ENCODE assay signal across 8 cellular contexts in genomic region chr3:33636125-33636855, GRCh38.
DNase-seq lines count a peak whose midpoint lies in the region; ATAC-seq and FAIRE-seq lines count a peak whose summit lies in the region.

No MANE protein-coding gene starts in this region.

- no peak overlapping the region for H3K27ac Mint-ChIP-seq in CD4-positive, CD25-positive, alpha-beta regulatory T cell

- in situ Hi-C loops in HAP-1 (cut with MboI; ENCODE audit: low sequenced_read_pairs) = loop anchor here (10.0 kb wide), 1 partner anchor 149 kb away; no protein-coding TSS in a partner anchor

- H3K4me3 ChIP-seq in CD4-positive, CD25-positive, alpha-beta regulatory T cell (ENCODE audit: low read depth, low read length) = no peak overlapping the region
- H3K4me3 ChIP-seq in HAP-1 = no peak overlapping the region
- no peak overlapping the region for H3K4me3 ChIP-seq in mesendoderm (ENCODE audit: low read length)

- H3K4me1 Mint-ChIP-seq in CD4-positive, CD25-positive, alpha-beta regulatory T cell = peaks cover 0 to 9% (median 5%) of the 10 kb centered on the region in 4 donors

- no peak overlapping the region for H2BK120ac ChIP-seq in mesendoderm (ENCODE audit: low read depth, low read length)

- no peak overlapping the region for H2AK5ac ChIP-seq in mesendoderm (ENCODE audit: low read length)

- H3K79me2 ChIP-seq in mesendoderm (ENCODE audit: control insufficient read depth, insufficient read depth, low read length) = no peaks in the 10 kb centered on the region

- ATAC-seq in CD4-positive, CD25-positive, alpha-beta regulatory T cell (ENCODE audit: low read depth in 2 of 2) = no peak
- ATAC-seq in HG02884 (IDR thresholded peaks at IDR 0.05; ENCODE audit: unreplicated experiment) (no peak), HG03432 (IDR thresholded peaks at IDR 0.05; ENCODE audit: unreplicated experiment) (no peak)

- peak in 2 of 3 donors; percentile 27 to 57 for DNase-seq in CD4-positive, CD25-positive, alpha-beta regulatory T cell
- DNase-seq in HAP-1 (ENCODE audit: low spot score in 2 of 2) (peak; percentile 36 to 66), NOMO-1 (lab: John Stamatoyannopoulos, UW; ENCODE audit: unreplicated experiment in 2 of 2) (peak; percentile 27 to 53), mesendoderm (peak; percentile 80), occipital lobe (lab: John Stamatoyannopoulos, UW) (no peak)

- no peak overlapping the region for H4K8ac ChIP-seq in mesendoderm (ENCODE audit: low read depth, low read length)

- no CpG with 5 or more reads among the region's 6 CpGs for WGBS in mesendoderm (ENCODE audit: extremely low coverage, insufficient coverage, low lambda C conversion rate)

- no peak overlapping the region for H3K4ac ChIP-seq in mesendoderm (ENCODE audit: low read depth, low read length)

- no peaks in the 10 kb centered on the region for H3K27me3 Mint-ChIP-seq in CD4-positive, CD25-positive, alpha-beta regulatory T cell

- H3K4me1 ChIP-seq in CD4-positive, CD25-positive, alpha-beta regulatory T cell (ENCODE audit: control insufficient read depth, insufficient read depth, low read length, poor library complexity, severe bottlenecking) = no peaks in the 10 kb centered on the region
- no peaks in the 10 kb centered on the region for H3K4me1 ChIP-seq in HAP-1
- H3K4me1 ChIP-seq in mesendoderm (ENCODE audit: control insufficient read depth, low read depth, low read length) = no peaks in the 10 kb centered on the region

- no peak overlapping the region for H3K4me2 ChIP-seq in mesendoderm (ENCODE audit: low read length)

- no peak overlapping the region for H3K23ac ChIP-seq in mesendoderm (ENCODE audit: low read length)

- peak; percentile 24 for FAIRE-seq in colon (lab: Jason Lieb, UNC)

- no peak overlapping the region for H2BK5ac ChIP-seq in mesendoderm (ENCODE audit: low read length)

- H3K27ac ChIP-seq in CD4-positive, CD25-positive, alpha-beta regulatory T cell (ENCODE audit: insufficient read depth, low read length, poor library complexity, severe bottlenecking) = no peak overlapping the region
- H3K27ac ChIP-seq in mesendoderm (ENCODE audit: low read depth, low read length) = no peak overlapping the region

- H3K36me3 ChIP-seq in CD4-positive, CD25-positive, alpha-beta regulatory T cell (ENCODE audit: control insufficient read depth, insufficient read depth, low read length) = peaks cover 6% of the 10 kb centered on the region
- H3K36me3 ChIP-seq in HAP-1 (replicated peaks) (no peaks in the 10 kb centered on the region), mesendoderm (ENCODE audit: control insufficient read depth, insufficient read depth, low read length) (no peaks in the 10 kb centered on the region)

- H3K9me3 ChIP-seq in CD4-positive, CD25-positive, alpha-beta regulatory T cell (ENCODE audit: control insufficient read depth in 2 of 2, low read length in 2 of 2) = no peaks in the 10 kb centered on the region
- no peaks in the 10 kb centered on the region for H3K9me3 ChIP-seq in HAP-1

- no peak overlapping the region for H3K9ac ChIP-seq in mesendoderm (ENCODE audit: low read length)

- no peak overlapping the region for H3K56ac ChIP-seq in mesendoderm (ENCODE audit: low read length)

- no peak overlapping the region for H2BK15ac ChIP-seq in mesendoderm (replicated peaks; ENCODE audit: low read depth)

- no peak overlapping the region for H4K5ac ChIP-seq in mesendoderm (ENCODE audit: low read length)

- no peaks in the 10 kb centered on the region for H3K79me1 ChIP-seq in mesendoderm (ENCODE audit: low read length)

- H3K18ac ChIP-seq in mesendoderm (ENCODE audit: low read length) = no peak overlapping the region

- no peaks in the 10 kb centered on the region for H3K27me3 ChIP-seq in CD4-positive, CD25-positive, alpha-beta regulatory T cell (ENCODE audit: control insufficient read depth, insufficient read depth, low read length)
- H3K27me3 ChIP-seq in HAP-1 (ENCODE audit: low read depth) = no peaks in the 10 kb centered on the region
- no peaks in the 10 kb centered on the region for H3K27me3 ChIP-seq in mesendoderm (ENCODE audit: insufficient read depth, low read length, poor library complexity)

- H3K4me3 Mint-ChIP-seq in CD4-positive, CD25-positive, alpha-beta regulatory T cell = no peak overlapping the region

- H3K9me3 Mint-ChIP-seq in CD4-positive, CD25-positive, alpha-beta regulatory T cell = no peaks in the 10 kb centered on the region

- H3K36me3 Mint-ChIP-seq in CD4-positive, CD25-positive, alpha-beta regulatory T cell = peaks cover 29% of the 10 kb centered on the region
